1 cellular context compared by ENCODE assay signal in genomic region chr15:89690276-89691218, GRCh38.
TF ChIP-seq lines count a peak whose summit lies in the region.

PEX11A (minus strand) TSS chr15:89690754; CDS start chr15:89690632, 122 bp downstream.
WDR93 (plus strand) TSS chr15:89690811; CDS start chr15:89701747, 10,936 bp downstream.

TF ChIP-seq in HEK293, 187 proteins besides CTCF, POLR2A, EP300 and RAD21 (continued from another document and continues in another):
- TF ChIP-seq PRDM10 (tag by site-specific recombination; IDR thresholded peaks at IDR 0.05) (peak; percentile 86), TCF7L2 (IDR thresholded peaks at IDR 0.05; ENCODE audit: borderline replicate concordance, low read depth, low read length) (no peak), KLF10 (tag by site-specific recombination; IDR thresholded peaks at IDR 0.05) (peak; percentile 60; the same call in 1 of the 2 replicates), HOXD13 (CRISPR knock-in tag; IDR thresholded peaks at IDR 0.05; ENCODE audit: borderline replicate concordance) (no peak), ZBTB8A (tag by site-specific recombination; IDR thresholded peaks at IDR 0.05) (peak; percentile 97), MEIS1 (CRISPR knock-in tag; IDR thresholded peaks at IDR 0.05; ENCODE audit: borderline replicate concordance) (no peak), ZNF704 (tag by site-specific recombination; IDR thresholded peaks at IDR 0.05) (no peak), ZNF514 (tag by site-specific recombination; IDR thresholded peaks at IDR 0.05) (no peak), GLI4 (tag by site-specific recombination; IDR thresholded peaks at IDR 0.05) (no peak), KLF17 (tag by site-specific recombination; IDR thresholded peaks at IDR 0.05) (peak; percentile 60; the same call in 1 of the 2 replicates), ZNF37A (tag by site-specific recombination; IDR thresholded peaks at IDR 0.05) (no peak), BCL11B (tag by site-specific recombination; IDR thresholded peaks at IDR 0.05; ENCODE audit: low read depth) (peak; percentile 70; the same call in 1 of the 2 replicates), ZNF629 (tag by site-specific recombination; IDR thresholded peaks at IDR 0.05) (peak; percentile 58; the same call in 1 of the 2 replicates), ZNF398 (tag by site-specific recombination; IDR thresholded peaks at IDR 0.05) (peak; percentile 46; the same call in 1 of the 2 replicates), ZNF843 (tag by site-specific recombination; IDR thresholded peaks at IDR 0.05) (no peak), ZNF449 (tag by site-specific recombination; IDR thresholded peaks at IDR 0.05) (no peak), ZNF133 (tag by site-specific recombination; IDR thresholded peaks at IDR 0.05) (no peak), KLF16 (tag by site-specific recombination; IDR thresholded peaks at IDR 0.05) (peak; percentile 62; the same call in 1 of the 2 replicates), MYNN (tag by site-specific recombination; IDR thresholded peaks at IDR 0.05; ENCODE audit: borderline replicate concordance) (no peak), ZNF580 (tag by site-specific recombination; IDR thresholded peaks at IDR 0.05) (0 out of 2 replicates have a peak, but pooled peaks have one; percentile 40), OSR2 (tag by site-specific recombination; IDR thresholded peaks at IDR 0.05) (peak; percentile 22; the same call in 1 of the 2 replicates), ZNF155 (tag by site-specific recombination; IDR thresholded peaks at IDR 0.05) (no peak), ZNF16 (tag by site-specific recombination; IDR thresholded peaks at IDR 0.05; ENCODE audit: low read depth) (no peak), ZNF561 (tag by site-specific recombination; IDR thresholded peaks at IDR 0.05; ENCODE audit: borderline replicate concordance) (0 out of 2 replicates have a peak, but pooled peaks have one; percentile 61), KLF1 (tag by site-specific recombination; IDR thresholded peaks at IDR 0.05) (peak; percentile 30; the same call in 1 of the 2 replicates), ZBTB44 (tag by site-specific recombination; IDR thresholded peaks at IDR 0.05) (no peak), ZNF24 (tag by site-specific recombination; IDR thresholded peaks at IDR 0.05) (peak; percentile 61; the same call in 1 of the 2 replicates), GLIS1 (tag by site-specific recombination; IDR thresholded peaks at IDR 0.05) (0 out of 2 replicates have a peak, but pooled peaks have one; percentile 36), ZNF658 (tag by site-specific recombination; IDR thresholded peaks at IDR 0.05) (no peak), IKZF3 (tag by site-specific recombination; IDR thresholded peaks at IDR 0.05) (peak; percentile 53), ZEB2 (tag by site-specific recombination; IDR thresholded peaks at IDR 0.05) (peak; percentile 91), ZNF791 (tag by site-specific recombination; IDR thresholded peaks at IDR 0.05) (no peak), SCRT2 (tag by site-specific recombination; IDR thresholded peaks at IDR 0.05) (0 out of 2 replicates have a peak, but pooled peaks have one; percentile 28), KLF7 (tag by site-specific recombination; IDR thresholded peaks at IDR 0.05; ENCODE audit: borderline replicate concordance) (0 out of 2 replicates have a peak, but pooled peaks have one; percentile 27), ZNF76 (tag by site-specific recombination; IDR thresholded peaks at IDR 0.05; ENCODE audit: borderline replicate concordance, low read depth) (peak; percentile 22; the same call in 1 of the 2 replicates), WT1 (tag by site-specific recombination; IDR thresholded peaks at IDR 0.05) (peak; percentile 51), ZNF302 (tag by site-specific recombination; IDR thresholded peaks at IDR 0.05; ENCODE audit: low read depth) (no peak), ZBTB6 (tag by site-specific recombination; IDR thresholded peaks at IDR 0.05) (0 out of 2 replicates have a peak, but pooled peaks have one; percentile 20), ZNF692 (tag by site-specific recombination; IDR thresholded peaks at IDR 0.05) (peak; percentile 92), ZNF239 (tag by site-specific recombination; IDR thresholded peaks at IDR 0.05) (0 out of 2 replicates have a peak, but pooled peaks have one; percentile 22), ZBTB11 (tag by site-specific recombination; conservative IDR thresholded peaks at IDR 0.05; ENCODE audit: low read depth) (peak; percentile 92), ZNF777 (tag by site-specific recombination; IDR thresholded peaks at IDR 0.05; ENCODE audit: borderline replicate concordance) (peak; percentile 96), ZNF426 (tag by site-specific recombination; IDR thresholded peaks at IDR 0.05) (no peak), SP2 (tag by site-specific recombination; IDR thresholded peaks at IDR 0.05) (peak; percentile 89), SP7 (tag by site-specific recombination; IDR thresholded peaks at IDR 0.05) (peak; percentile 70)
